8 cellular contexts compared by ENCODE assay signal in the genomic region with DNA sequence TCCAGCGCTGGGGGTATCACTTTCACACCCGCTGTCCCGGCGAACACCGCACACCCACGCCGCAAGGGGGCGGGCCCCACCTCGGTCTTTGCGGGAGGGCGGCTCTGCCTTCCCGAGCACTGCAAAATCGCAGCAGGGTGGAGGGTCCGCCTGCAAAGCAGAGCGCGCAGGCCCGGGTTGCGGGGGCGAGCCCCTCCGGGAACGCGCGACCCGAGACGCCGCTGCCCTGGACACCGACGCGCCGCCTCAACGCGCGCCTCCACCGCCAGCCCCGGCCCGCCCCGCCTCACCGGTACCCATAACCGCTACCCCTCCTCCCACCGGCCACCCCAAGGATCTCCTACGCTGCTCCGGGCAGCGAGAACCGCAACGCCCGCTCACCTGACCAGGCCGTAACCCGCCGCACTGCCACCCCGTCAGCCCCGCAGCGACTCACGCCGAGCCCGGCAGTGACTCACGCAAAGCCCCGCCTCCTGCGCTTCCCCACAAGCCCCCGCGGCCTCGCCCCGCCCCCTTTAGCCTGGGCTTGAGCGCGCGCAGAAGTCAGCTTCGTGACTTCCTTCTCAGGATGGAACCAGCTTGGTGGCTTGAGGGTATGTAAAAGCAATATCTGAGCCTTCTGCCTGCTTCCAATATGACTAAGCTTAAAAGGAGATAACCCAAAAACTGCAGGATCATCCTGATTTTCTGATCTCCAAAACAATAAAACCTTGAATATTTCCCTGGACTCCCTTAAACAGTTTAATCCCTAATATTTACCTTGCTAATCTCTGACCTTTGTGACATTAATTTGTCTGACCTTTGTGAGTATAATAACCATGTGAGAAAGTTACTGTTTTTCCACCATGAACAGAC. TPM values are rescaled to one million over a fixed set of nuclear protein-coding genes. Genes with fewer than 3 reads are reported as not detected.
DNase-seq lines count a peak whose midpoint lies in the region; ATAC-seq and TF ChIP-seq lines count a peak whose summit lies in the region.

A gene with protein sequence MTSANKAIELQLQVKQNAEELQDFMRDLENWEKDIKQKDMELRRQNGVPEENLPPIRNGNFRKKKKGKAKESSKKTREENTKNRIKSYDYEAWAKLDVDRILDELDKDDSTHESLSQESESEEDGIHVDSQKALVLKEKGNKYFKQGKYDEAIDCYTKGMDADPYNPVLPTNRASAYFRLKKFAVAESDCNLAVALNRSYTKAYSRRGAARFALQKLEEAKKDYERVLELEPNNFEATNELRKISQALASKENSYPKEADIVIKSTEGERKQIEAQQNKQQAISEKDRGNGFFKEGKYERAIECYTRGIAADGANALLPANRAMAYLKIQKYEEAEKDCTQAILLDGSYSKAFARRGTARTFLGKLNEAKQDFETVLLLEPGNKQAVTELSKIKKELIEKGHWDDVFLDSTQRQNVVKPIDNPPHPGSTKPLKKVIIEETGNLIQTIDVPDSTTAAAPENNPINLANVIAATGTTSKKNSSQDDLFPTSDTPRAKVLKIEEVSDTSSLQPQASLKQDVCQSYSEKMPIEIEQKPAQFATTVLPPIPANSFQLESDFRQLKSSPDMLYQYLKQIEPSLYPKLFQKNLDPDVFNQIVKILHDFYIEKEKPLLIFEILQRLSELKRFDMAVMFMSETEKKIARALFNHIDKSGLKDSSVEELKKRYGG (minus strand): TSS at position 460 of the 855 bp plus-strand sequence. CDS start 3,190 bp downstream, outside the sequence.

- peak within 1 kb of the TSS; percentile 86 to 96 for H3K4me3 ChIP-seq in duodenal mucosa (ENCODE audit: low read depth in 1 of 2, low read length in 2 of 2)
- H3K4me3 ChIP-seq in right lobe of liver: peak within 1 kb of the TSS; percentile 86 to 93 (median 92)

- ATAC-seq in GM19395 (IDR thresholded peaks at IDR 0.05; ENCODE audit: unreplicated experiment) (peak; percentile 71), HG03565 (IDR thresholded peaks at IDR 0.05; ENCODE audit: unreplicated experiment) (peak; percentile 67), right lobe of liver (peak; percentile 96 to 98 (median 98))

- H3K9me3 ChIP-seq in duodenal mucosa (ENCODE audit: control insufficient read depth in 1 of 2, low read length in 2 of 2) (no peaks in the 10 kb centered on the region), right lobe of liver (no peaks in the 10 kb centered on the region)

- H3K9ac ChIP-seq in duodenal mucosa (ENCODE audit: low read depth in 1 of 2, low read length in 2 of 2): peak within 1 kb of the TSS; percentile 65 to 92

- H3K9me3 Mint-ChIP-seq in CD14-positive monocyte: no peaks in the 10 kb centered on the region
- no peaks in the 10 kb centered on the region for H3K9me3 Mint-ChIP-seq in activated CD4-positive, alpha-beta memory T cell treated with anti-CD3 and anti-CD28 coated beads for 36 hours

- H3K27ac ChIP-seq in duodenal mucosa (ENCODE audit: low read depth, low read length) (peak within 1 kb of the TSS; percentile 86), right lobe of liver (peak within 1 kb of the TSS; percentile 73 to 83 (median 76))

- H3K36me3 ChIP-seq in duodenal mucosa (ENCODE audit: control insufficient read depth in 1 of 2, insufficient read depth in 2 of 2, low read length in 2 of 2) (no peaks in the 10 kb centered on the region), right lobe of liver (peaks cover 0 to 6% (median 1%) of the 10 kb centered on the region in 4 donors)

- 0% methylated on average over 13 of the region's 66 CpGs for WGBS in right lobe of liver (ENCODE audit: insufficient coverage, low coverage, low lambda C conversion rate, missing lambda C conversion rate)

- H3K36me3 Mint-ChIP-seq in CD14-positive monocyte: peaks cover 17 to 19% of the 10 kb centered on the region in 2 donors
- peaks cover 12% of the 10 kb centered on the region for H3K36me3 Mint-ChIP-seq in activated CD4-positive, alpha-beta memory T cell treated with anti-CD3 and anti-CD28 coated beads for 36 hours

- peaks cover 18 to 31% of the 10 kb centered on the region in 2 donors for H3K4me1 ChIP-seq in duodenal mucosa (ENCODE audit: control insufficient read depth in 1 of 2, insufficient read depth in 2 of 2, low read length in 2 of 2)
- H3K4me1 ChIP-seq in right lobe of liver: peaks cover 0 to 7% (median 3%) of the 10 kb centered on the region in 4 donors

- DNase-seq in CD14-positive monocyte (ENCODE audit: low spot score): peak; percentile 96
- DNase-seq in NCI-H82 treated with DMSO at 0.1 percent for 48 hours (lab: John Stamatoyannopoulos, UW; ENCODE audit: unreplicated experiment): peak; percentile 83
- peak; percentile 99 for DNase-seq in activated CD4-positive, alpha-beta memory T cell treated with anti-CD3 and anti-CD28 coated beads for 36 hours
- peak; percentile 97 to 99 (median 97) for DNase-seq in right lobe of liver
- DNase-seq in stimulated activated CD4-positive, alpha-beta T cell treated with anti-CD3 and anti-CD28 coated beads, Interleukin-4, amount 100 ng/mL, for 4 hours: peak; percentile 95 to 98

- peaks cover 0 to 3% (median 2%) of the 10 kb centered on the region in 3 donors for H3K27me3 Mint-ChIP-seq in CD14-positive monocyte (ENCODE audit: low read depth in 3 of 3)
- H3K27me3 Mint-ChIP-seq in activated CD4-positive, alpha-beta memory T cell treated with anti-CD3 and anti-CD28 coated beads for 36 hours: no peaks in the 10 kb centered on the region

- peak within 1 kb of the TSS; percentile 96 to 99 (median 97) for H3K27ac Mint-ChIP-seq in CD14-positive monocyte
- H3K27ac Mint-ChIP-seq in activated CD4-positive, alpha-beta memory T cell treated with anti-CD3 and anti-CD28 coated beads for 36 hours: peak within 1 kb of the TSS; percentile 95

- intact Hi-C loops in CD14-positive monocyte (cut with micrococcal nuclease) (loop anchor here in 1 of 2 donors (5.0 kb wide), 1 partner anchor 112 kb away; a partner anchor contains a TSS), right lobe of liver (cut with DNase I) (no loop called here)
- intact Hi-C loops in activated CD4-positive, alpha-beta memory T cell treated with anti-CD3 and anti-CD28 coated beads for 36 hours (cut with micrococcal nuclease): loop anchor here (1.0 to 10.0 kb wide), 10 partner anchors 49 to 1438 kb away; a partner anchor contains a TSS

- CTCF ChIA-PET in activated CD4-positive, alpha-beta memory T cell treated with anti-CD3 and anti-CD28 coated beads for 36 hours (lab: Charles Lee): interaction anchor here (0.6 to 1.5 kb wide), 11 partner anchors 10 to 672 kb away, joined by 3 to 10 read pairs (median 3); a partner anchor contains a TSS

- peak within 1 kb of the TSS; percentile 90 to 97 for H3K4me3 Mint-ChIP-seq in CD14-positive monocyte
- H3K4me3 Mint-ChIP-seq in activated CD4-positive, alpha-beta memory T cell treated with anti-CD3 and anti-CD28 coated beads for 36 hours: peak within 1 kb of the TSS; percentile 96

- POLR2A ChIA-PET in activated CD4-positive, alpha-beta memory T cell treated with anti-CD3 and anti-CD28 coated beads for 36 hours (lab: Charles Lee): interaction anchor here (0.7 to 2.4 kb wide), 12 partner anchors 50 to 626 kb away, joined by 3 to 10 read pairs (median 4); a partner anchor contains a TSS

- TF ChIP-seq POLR2A in right lobe of liver (IDR thresholded peaks at IDR 0.05): peak; percentile 75

- peaks cover 61% of the 10 kb centered on the region for H3K4me1 Mint-ChIP-seq in CD14-positive monocyte
- peaks cover 50% of the 10 kb centered on the region for H3K4me1 Mint-ChIP-seq in activated CD4-positive, alpha-beta memory T cell treated with anti-CD3 and anti-CD28 coated beads for 36 hours (ENCODE audit: low read depth)

- TF ChIP-seq CTCF in CD14-positive monocyte (IDR thresholded peaks at IDR 0.05): peak; percentile 87
- TF ChIP-seq CTCF in right lobe of liver (IDR thresholded peaks at IDR 0.05): peak; percentile 59 to 69 (median 67)

- H3K27me3 ChIP-seq in duodenal mucosa (ENCODE audit: control insufficient read depth in 1 of 2, insufficient read depth in 2 of 2, low read length in 2 of 2) (no peaks in the 10 kb centered on the region), right lobe of liver (no peaks in the 10 kb centered on the region)

RNA-seq across cellular contexts. Expression of the gene that starts here (rescaled TPM):
- polyA plus RNA-seq in CD14-positive monocyte: 10 to 100 TPM; 19.0 to 20.6 TPM
- 10 to 100 TPM; 49.4 to 50.2 TPM for total RNA-seq in activated CD4-positive, alpha-beta memory T cell treated with anti-CD3 and anti-CD28 coated beads for 36 hours
- total RNA-seq in right lobe of liver: 10 to 100 TPM in 3 of 6 experiments, 1 to 10 TPM in 3; 6.9 to 13.2 (median 10.4) TPM

Comparison
In these comparisons a context has a peak if more than half of its experiments do, and no peak if none do; other contexts are left out.
1. Peak in every context shown above with its lines: DNase-seq, ATAC-seq, H3K4me3 ChIP-seq and H3K27ac ChIP-seq.